In genomic region chr7:132250480-132251326, GRCh38 we compare ENCODE assay signal across 22 cellular contexts.
DNase-seq lines count a peak whose midpoint lies in the region; ATAC-seq and TF ChIP-seq lines count a peak whose summit lies in the region.
"Had no signal": no experiment of that assay in that cellular context is flagged by ENCODE, and none has a peak within 500 bp of the region (broad histone marks: within the 10 kb centered on the region; RNA-seq: fewer than 3 reads in every experiment).

No MANE protein-coding gene starts in this region.

- CTCF ChIA-PET in PC-3 (lab: Charles Lee), result interaction anchor here (0.5 kb wide), 1 partner anchor 14 kb away, joined by 3 read pairs; no protein-coding TSS in a partner anchor

- H3F3A ChIP-seq in PC-3 (ENCODE audit: low read length, unreplicated experiment), result no peaks in the 10 kb centered on the region

- H3K27me3 ChIP-seq in PC-3 (ENCODE audit: low read length) (no peaks in the 10 kb centered on the region), esophagus squamous epithelium (no peaks in the 10 kb centered on the region), prostate gland (replicated peaks; ENCODE audit: insufficient read depth) (no peaks in the 10 kb centered on the region)
- H3K27me3 ChIP-seq: heart right ventricle, SJSA1, vagina had no signal

- H3K36me3 ChIP-seq in PC-3 (ENCODE audit: low read depth, low read length) (no peaks in the 10 kb centered on the region), esophagus squamous epithelium (no peaks in the 10 kb centered on the region), prostate gland (no peaks in the 10 kb centered on the region)
- H3K36me3 ChIP-seq: heart right ventricle, SJSA1, spleen, vagina had no signal

- H3K4me2 ChIP-seq in PC-3 (ENCODE audit: low read length), result peak overlapping the region; percentile 66

- H4K20me1 ChIP-seq in PC-3 (ENCODE audit: low read length), result no peaks in the 10 kb centered on the region

- no peak overlapping the region; the same call in 1 of the 2 replicates for H3K9ac ChIP-seq in PC-3 (ENCODE audit: low read length)
- H3K9ac ChIP-seq: GM23248 had no signal

- no peaks in the 10 kb centered on the region for H3K79me2 ChIP-seq in PC-3 (ENCODE audit: low read length)

- peak; percentile 56 for ATAC-seq in PC-3
- ATAC-seq in HG02763 (IDR thresholded peaks at IDR 0.05; ENCODE audit: unreplicated experiment), result no peak

- no peak overlapping the region for H3K4me3 ChIP-seq in PC-3 (ENCODE audit: low read length)
- no peak overlapping the region for H3K4me3 ChIP-seq in esophagus squamous epithelium
- no peak overlapping the region for H3K4me3 ChIP-seq in prostate gland
- H3K4me3 ChIP-seq: GM23248, heart right ventricle, SJSA1, spleen, vagina had no signal

- H2AFZ ChIP-seq in PC-3 (ENCODE audit: low read length), result no peak overlapping the region
- H2AFZ ChIP-seq: GM23248 had no signal

- H3K4me1 ChIP-seq in PC-3 (ENCODE audit: insufficient read depth, low read length), result peaks cover 29% of the 10 kb centered on the region
- H3K4me1 ChIP-seq in esophagus squamous epithelium, result peaks cover 5 to 40% (median 21%) of the 10 kb centered on the region in 3 donors
- peaks cover 14% of the 10 kb centered on the region for H3K4me1 ChIP-seq in prostate gland (replicated peaks)
- H3K4me1 ChIP-seq: SJSA1 had no signal

- no peaks in the 10 kb centered on the region for H3K9me2 ChIP-seq in PC-3 (replicated peaks; ENCODE audit: low read length)

- in situ Hi-C loops in KBM-7 (cut with MboI; ENCODE audit: low pct_unique_long_range_greater_than_20kb, low sequenced_read_pairs), result no loop called here

- BruUV-seq in PC-3 (replicated peaks; lab: Mats Ljungman, UMichigan), result no TSS peak

- no peak for TF ChIP-seq POLR2A in esophagus squamous epithelium (IDR thresholded peaks at IDR 0.05)
- TF ChIP-seq POLR2A in prostate gland (IDR thresholded peaks at IDR 0.05), result no peak

- TF ChIP-seq CTCF in C4-2B (conservative IDR thresholded peaks at IDR 0.05), result no peak
- TF ChIP-seq CTCF in PC-3 (conservative IDR thresholded peaks at IDR 0.05; ENCODE audit: low read depth, low read length), result no peak
- TF ChIP-seq CTCF in esophagus squamous epithelium (IDR thresholded peaks at IDR 0.05), result no peak
- TF ChIP-seq CTCF in prostate gland (IDR thresholded peaks at IDR 0.05), result no peak

- POLR2A ChIA-PET in PC-3 (lab: Charles Lee; ENCODE audit: unreplicated experiment), result no interaction called here

- intact Hi-C loops in PC-3 (cut with micrococcal nuclease) (loop anchor here (5.0 to 10.0 kb wide), 3 partner anchors 183 to 396 kb away; no protein-coding TSS in a partner anchor), esophagus squamous epithelium (cut with DNase I) (no loop called here), prostate gland (cut with DNase I) (loop anchor here (5.0 kb wide), 1 partner anchor 303 kb away; no protein-coding TSS in a partner anchor)

- WGBS in esophagus squamous epithelium, 2 donors, result 24 to 47% methylated on average over 3 to 4 of the region's 4 CpGs
- 18% methylated on average over 4 of the region's 4 CpGs for WGBS in prostate gland

- no peak for DNase-seq in PC-3
- DNase-seq in esophagus squamous epithelium (lab: John Stamatoyannopoulos, UW), result no peak
- no peak for DNase-seq in prostate gland (ENCODE audit: low spot score)
- DNase-seq in mesenteric fat pad (ENCODE audit: low spot score), result no peak
- no peak for DNase-seq in NCI-H748 treated with DMSO at 0.1 percent for 48 hours (lab: John Stamatoyannopoulos, UW)
- DNase-seq in KBM-7, result no peak
- DNase-seq: activated B cell treated with CpG ODN at 0.5 μM for 24 hours; activated CD4-positive, alpha-beta memory T cell treated with anti-CD3 and anti-CD28 coated beads for 36 hours; activated naive CD4-positive, alpha-beta T cell; activated T-cell treated with anti-CD3 and anti-CD28 coated beads for 4 hours; CD4-positive, CD25-positive, alpha-beta regulatory T cell; effector CD8-positive, alpha-beta T cell; GM23248; immature natural killer cell; naive B cell; NCI-H774; spleen had no signal

- peak overlapping the region; percentile 96 for H3K27ac ChIP-seq in C4-2B
- H3K27ac ChIP-seq in PC-3 (ENCODE audit: low read length), result peak overlapping the region; percentile 68
- H3K27ac ChIP-seq in esophagus squamous epithelium, result peak overlapping the region; percentile 50 to 82 (median 67)
- H3K27ac ChIP-seq in prostate gland, result peak overlapping the region; percentile 71 to 83
- H3K27ac ChIP-seq: GM23248, heart right ventricle, SJSA1, vagina had no signal

- H3K9me3 ChIP-seq in PC-3 (ENCODE audit: low read length), result no peaks in the 10 kb centered on the region
- H3K9me3 ChIP-seq in esophagus squamous epithelium, result peaks cover 0 to 2% (median 0%) of the 10 kb centered on the region in 3 donors
- no peaks in the 10 kb centered on the region for H3K9me3 ChIP-seq in prostate gland
- H3K9me3 ChIP-seq: SJSA1, vagina had no signal
